Comparison of ENCODE assay signal across 21 cellular contexts in genomic region chr1:218517507-218517906, GRCh38.
DNase-seq lines count a peak whose midpoint lies in the region; ATAC-seq, FAIRE-seq and TF ChIP-seq lines count a peak whose summit lies in the region.
"Had no signal": no experiment of that assay in that cellular context is flagged by ENCODE, and none has a peak within 500 bp of the region (broad histone marks: within the 10 kb centered on the region; RNA-seq: fewer than 3 reads in every experiment).

No MANE protein-coding gene starts in this region.

- DNase-seq in A549 (ENCODE audit: low read depth in 1 of 2, low spot score in 1 of 2) (no peak), H9 (no peak), SK-N-SH (peak; percentile 52), mesothelial cell of epicardium (ENCODE audit: low spot score in 2 of 2, unreplicated experiment in 2 of 2) (no peak), mesendoderm (no peak), ecto neural progenitor cell (ENCODE audit: low spot score) (no peak), GM03348 (ENCODE audit: low spot score) (no peak)
- DNase-seq in stimulated activated naive CD4-positive, alpha-beta T cell treated with Interleukin-2 at 50 U/mL for 16 hours (lab: John Stamatoyannopoulos, UW): no peak
- DNase-seq: CD8-positive, alpha-beta T cell; COR-L47; DMS153; DMS79 treated with DMSO at 0.1 percent for 48 hours; EL; GOT3 had no signal

- no peak for ATAC-seq in A549
- ATAC-seq: CD8-positive, alpha-beta T cell; HepG2 had no signal

- TF ChIP-seq CTCF in A549 (IDR thresholded peaks at IDR 0.05) (no peak), H9 (conservative IDR thresholded peaks at IDR 0.05) (no peak), SK-N-SH (IDR thresholded peaks at IDR 0.05) (no peak), mesothelial cell of epicardium (IDR thresholded peaks at IDR 0.05; ENCODE audit: unreplicated experiment) (no peak)

- H3K9me3 Mint-ChIP-seq in H9: no peaks in the 10 kb centered on the region; a peak in 2 of 5 replicates
- peaks cover 3% of the 10 kb centered on the region for H3K9me3 Mint-ChIP-seq in mesothelial cell of epicardium
- H3K9me3 Mint-ChIP-seq: CD8-positive, alpha-beta T cell had no signal

- H4K8ac ChIP-seq in H9 (replicated peaks; ENCODE audit: insufficient read length, low read depth, low read length) (no peak overlapping the region), mesendoderm (ENCODE audit: low read depth, low read length) (no peak overlapping the region)

- no peak overlapping the region for H3K4me3 ChIP-seq in A549
- no peak overlapping the region for H3K4me3 ChIP-seq in SK-N-SH (ENCODE audit: low read depth in 2 of 2, low read length in 1 of 2)
- no peak overlapping the region for H3K4me3 ChIP-seq in mesendoderm (ENCODE audit: low read length)
- H3K4me3 ChIP-seq: HAP-1 had no signal

- H3K56ac ChIP-seq in H9 (ENCODE audit: insufficient read length, low read depth, low read length): no peak overlapping the region
- no peak overlapping the region for H3K56ac ChIP-seq in mesendoderm (ENCODE audit: low read length)

- H3K27me3 ChIP-seq in H9 (ENCODE audit: insufficient read depth, low read length) (no peaks in the 10 kb centered on the region), SK-N-SH (ENCODE audit: insufficient read depth) (no peaks in the 10 kb centered on the region), mesendoderm (ENCODE audit: insufficient read depth, low read length, poor library complexity) (no peaks in the 10 kb centered on the region)

- H3K9me2 ChIP-seq in SK-N-SH: no peaks in the 10 kb centered on the region

- H3K27ac ChIP-seq in A549 (peak overlapping the region in 1 of 2 experiments; percentile 50; a peak in 3 of 6 replicates), H9 (ENCODE audit: insufficient read length, low read depth, low read length) (no peak overlapping the region), SK-N-SH (ENCODE audit: low read depth in 2 of 2, low read length in 1 of 2) (peak overlapping the region in 1 of 2 experiments; percentile 43; a peak in 1 of 4 replicates), mesendoderm (ENCODE audit: low read depth, low read length) (no peak overlapping the region)

- H2BK120ac ChIP-seq in H9 (ENCODE audit: low read depth, low read length, poor library complexity, severe bottlenecking) (no peak overlapping the region), mesendoderm (ENCODE audit: low read depth, low read length) (no peak overlapping the region)

- TF ChIP-seq RAD21 in A549 (conservative IDR thresholded peaks at IDR 0.05 in 1 of 2, IDR thresholded peaks at IDR 0.05 in 1 of 2) (no peak), SK-N-SH (IDR thresholded peaks at IDR 0.05; ENCODE audit: low read length) (peak; percentile 25; the same call in 1 of the 2 replicates)

- H3K4ac ChIP-seq in H9 (ENCODE audit: low read depth, low read length) (no peak overlapping the region), mesendoderm (ENCODE audit: low read depth, low read length) (no peak overlapping the region)

- H3K27me3 Mint-ChIP-seq in H9 (ENCODE audit: low read depth): no peaks in the 10 kb centered on the region
- H3K27me3 Mint-ChIP-seq in mesothelial cell of epicardium (ENCODE audit: low read depth): no peaks in the 10 kb centered on the region

- H3K9me3 ChIP-seq in A549 (0 out of 3 replicates have a peak, but pooled peaks cover 2% of the 10 kb centered on the region), H9 (ENCODE audit: control insufficient read depth, low read depth, low read length) (no peaks in the 10 kb centered on the region), SK-N-SH (no peaks in the 10 kb centered on the region)
- H3K9me3 ChIP-seq: HAP-1 had no signal

- H2BK15ac ChIP-seq in H9 (ENCODE audit: low read depth, low read length): no peak overlapping the region
- no peak overlapping the region for H2BK15ac ChIP-seq in mesendoderm (replicated peaks; ENCODE audit: low read depth)

- no peak overlapping the region for H3K14ac ChIP-seq in H9 (ENCODE audit: insufficient read depth, low read length)

- 91% methylated on average over 5 of the region's 5 CpGs for WGBS in A549 (ENCODE audit: missing lambda C conversion rate)
- no CpG with 5 or more reads among the region's 5 CpGs for WGBS in H9 (ENCODE audit: extremely low coverage, insufficient read length, low lambda C conversion rate)
- 46% methylated on average over 5 of the region's 5 CpGs for WGBS in SK-N-SH (ENCODE audit: low lambda C conversion rate)
- no CpG with 5 or more reads among the region's 5 CpGs for WGBS in mesendoderm (ENCODE audit: extremely low coverage, insufficient coverage, low lambda C conversion rate)

- no peak overlapping the region for H4K5ac ChIP-seq in H9 (ENCODE audit: insufficient read length, low read depth, low read length)
- H4K5ac ChIP-seq in mesendoderm (ENCODE audit: low read length): no peak overlapping the region

- no peaks in the 10 kb centered on the region for H3K23me2 ChIP-seq in H9 (ENCODE audit: insufficient read length, low read depth, low read length, poor library complexity, severe bottlenecking)

- no peak overlapping the region for H2AK5ac ChIP-seq in H9 (ENCODE audit: insufficient read length, low read length)
- H2AK5ac ChIP-seq in mesendoderm (ENCODE audit: low read length): no peak overlapping the region

- H3K9ac ChIP-seq in H9 (ENCODE audit: extremely low read depth, insufficient read length, low read length): no peak overlapping the region
- no peak overlapping the region for H3K9ac ChIP-seq in SK-N-SH
- no peak overlapping the region for H3K9ac ChIP-seq in mesendoderm (ENCODE audit: low read length)

- TF ChIP-seq EP300 in A549 (IDR thresholded peaks at IDR 0.05): no peak
- TF ChIP-seq EP300 in SK-N-SH (IDR thresholded peaks at IDR 0.05; ENCODE audit: borderline replicate concordance in 1 of 2, low read depth in 1 of 2, low read length in 1 of 2): peak in 1 of 2 experiments; percentile 79; a peak in 2 of 4 replicates

- H2BK12ac ChIP-seq in H9 (ENCODE audit: insufficient read length, low read depth, low read length): no peak overlapping the region

- TF ChIP-seq POLR2A in A549 (IDR thresholded peaks at IDR 0.05; ENCODE audit: low read length): no peak

- POLR2A ChIA-PET in A549 (lab: Yijun Ruan, JAX) (no interaction called here), SK-N-SH (lab: Yijun Ruan, JAX) (no interaction called here)

- H3K79me2 ChIP-seq in H9 (ENCODE audit: insufficient read depth, low read length) (no peaks in the 10 kb centered on the region), SK-N-SH (ENCODE audit: insufficient read depth) (no peaks in the 10 kb centered on the region), mesendoderm (ENCODE audit: control insufficient read depth, insufficient read depth, low read length) (no peaks in the 10 kb centered on the region)

- H3K4me1 ChIP-seq in A549 (peaks cover 4% of the 10 kb centered on the region; the same call in 1 of the 3 replicates), H9 (ENCODE audit: insufficient read depth, low read length) (no peaks in the 10 kb centered on the region), SK-N-SH (ENCODE audit: control insufficient read depth in 1 of 2, insufficient read depth in 2 of 2, low read depth in 1 of 2, low read length in 1 of 2) (peaks cover 0 to 11% of the 10 kb centered on the region in 2 experiments; a peak in 3 of 4 replicates), mesendoderm (ENCODE audit: control insufficient read depth, low read depth, low read length) (no peaks in the 10 kb centered on the region)

- H3K36me3 Mint-ChIP-seq in H9 (ENCODE audit: insufficient read depth in 1 of 3, low read depth in 3 of 3) (peaks cover 0 to 6% (median 0%) of the 10 kb centered on the region in 3 experiments; a peak in 1 of 7 replicates), mesothelial cell of epicardium (no peaks in the 10 kb centered on the region)
- H3K36me3 Mint-ChIP-seq: CD14-positive monocyte; CD8-positive, alpha-beta T cell had no signal

- H3K36me3 ChIP-seq in SK-N-SH (replicated peaks in 1 of 2; ENCODE audit: control insufficient read depth in 1 of 2, insufficient read depth in 2 of 2, low read length in 1 of 2) (no peaks in the 10 kb centered on the region), mesendoderm (ENCODE audit: control insufficient read depth, insufficient read depth, low read length) (no peaks in the 10 kb centered on the region)
- H3K36me3 ChIP-seq: HAP-1 had no signal

- CTCF ChIA-PET in A549 (lab: Yijun Ruan, JAX): interaction anchor here (0.6 to 1.2 kb wide), 2 partner anchors 21 to 113 kb away, joined by 3 read pairs; no protein-coding TSS in a partner anchor
- CTCF ChIA-PET in SK-N-SH (lab: Yijun Ruan, JAX): interaction anchor here (0.7 kb wide), 1 partner anchor 59 kb away, joined by 3 read pairs; no protein-coding TSS in a partner anchor

- H3K4me1 Mint-ChIP-seq in H9: peaks cover 11 to 13% of the 10 kb centered on the region in 2 experiments
- peaks cover 53% of the 10 kb centered on the region for H3K4me1 Mint-ChIP-seq in mesothelial cell of epicardium

- H3T11ph ChIP-seq in H9 (ENCODE audit: low read length): no peak overlapping the region

- peak; percentile 68 for FAIRE-seq in A549 (lab: Jason Lieb, UNC)
- FAIRE-seq: D721Med, G401.6, GM12892, HepG2, HTR-8/SVneo had no signal

- H3K79me1 ChIP-seq in H9 (ENCODE audit: insufficient read depth, low read depth, low read length, poor library complexity, severe bottlenecking) (no peaks in the 10 kb centered on the region), mesendoderm (ENCODE audit: low read length) (no peaks in the 10 kb centered on the region)

- no peak overlapping the region for H2BK20ac ChIP-seq in H9 (ENCODE audit: low read depth, low read length, poor library complexity, severe bottlenecking)

- no peak overlapping the region for H4K91ac ChIP-seq in H9 (ENCODE audit: insufficient read length, low read depth, low read length)

- H2AFZ ChIP-seq in H9 (ENCODE audit: low read length) (peak overlapping the region; percentile 16), SK-N-SH (ENCODE audit: low read depth) (no peak overlapping the region)

- H3F3A ChIP-seq in SK-N-SH (replicated peaks; ENCODE audit: insufficient read depth): no peaks in the 10 kb centered on the region

- H3K23ac ChIP-seq in H9 (ENCODE audit: insufficient read length, low read depth, low read length): no peak overlapping the region
- no peak overlapping the region for H3K23ac ChIP-seq in mesendoderm (ENCODE audit: low read length)

- H3K4me2 ChIP-seq in A549 (no peak overlapping the region), H9 (ENCODE audit: insufficient read depth, insufficient read length, low read length) (no peak overlapping the region), SK-N-SH (no peak overlapping the region), mesendoderm (ENCODE audit: low read length) (no peak overlapping the region)

- no peak overlapping the region for H3K4me3 Mint-ChIP-seq in H9
- H3K4me3 Mint-ChIP-seq in mesothelial cell of epicardium: no peak overlapping the region
- H3K4me3 Mint-ChIP-seq: CD14-positive monocyte; CD8-positive, alpha-beta T cell had no signal

- H2BK5ac ChIP-seq in H9 (ENCODE audit: insufficient read length, low read length): no peak overlapping the region
- no peak overlapping the region for H2BK5ac ChIP-seq in mesendoderm (ENCODE audit: low read length)

- H4K20me1 ChIP-seq in H9 (ENCODE audit: control insufficient read depth, insufficient read depth, insufficient read length): no peaks in the 10 kb centered on the region
- H4K20me1 ChIP-seq in SK-N-SH (ENCODE audit: insufficient read depth): no peaks in the 10 kb centered on the region

- H3K18ac ChIP-seq in H9 (ENCODE audit: insufficient read length, low read depth, low read length) (no peak overlapping the region), mesendoderm (ENCODE audit: low read length) (no peak overlapping the region)

- no peak overlapping the region for H3K27ac Mint-ChIP-seq in H9
- peak overlapping the region; percentile 32 for H3K27ac Mint-ChIP-seq in mesothelial cell of epicardium
- H3K27ac Mint-ChIP-seq: CD14-positive monocyte; CD8-positive, alpha-beta T cell had no signal

Comparison
In these comparisons a context has a peak if more than half of its experiments do, and no peak if none do; other contexts are left out.
1. Of the 12 proteins assayed by ChIP-seq in both A549 and SK-N-SH: peak only in A549: none; only in SK-N-SH: CHD2, PBX3, RAD21 and RCOR1; in both: none; in neither: 7; mixed calls (peak in some experiments, not most) for 1.